In the genomic region with DNA sequence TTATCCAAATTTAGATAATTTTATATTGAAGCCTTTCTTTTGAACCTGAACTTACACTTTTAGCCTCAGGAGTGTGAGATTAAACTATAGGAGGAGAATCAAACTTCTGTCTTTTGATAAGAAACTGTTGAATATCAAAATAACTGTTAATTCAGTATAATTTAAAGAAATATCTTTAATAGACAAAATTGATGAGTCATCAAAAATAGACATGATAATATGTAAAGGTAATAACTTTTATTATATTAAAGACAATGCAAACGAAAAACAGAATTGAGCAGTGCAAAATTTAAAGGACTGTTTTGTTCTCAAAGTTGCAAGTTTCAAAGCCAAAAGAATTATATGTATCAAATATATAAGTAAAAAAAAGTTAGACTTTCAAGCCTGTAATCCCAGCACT, we compare ENCODE assay signal across 35 cellular contexts. TPM values are rescaled to one million over a fixed set of nuclear protein-coding genes. Genes with fewer than 3 reads are reported as not detected.
"Had no signal": no experiment of that assay in that cellular context is flagged by ENCODE, and none has a peak within 500 bp of the region (broad histone marks: within the 10 kb centered on the region; RNA-seq: fewer than 3 reads in every experiment).

No MANE protein-coding gene starts in this region.

- H3K27me3 ChIP-seq: adrenal gland, body of pancreas, gastroesophageal sphincter, hepatocyte had no signal

- ATAC-seq: activated CD8-positive, alpha-beta memory T cell treated with anti-CD3 and anti-CD28 coated beads, Interleukin-2, amount 10 ng/mL, durations not matched to agents 7 days and 5 days; activated CD8-positive, alpha-beta T cell treated with anti-CD3 and anti-CD28 coated beads, Interleukin-2, amount 10 ng/mL, durations not matched to agents 7 days and 5 days; activated naive CD8-positive, alpha-beta T cell treated with anti-CD3 and anti-CD28 coated beads, Interleukin-2, amount 50 U/mL, for 24 hours; body of pancreas; effector memory CD8-positive, alpha-beta T cell; gastroesophageal sphincter; heart right ventricle; WTC11 had no signal

- H3K4me3 ChIP-seq: adrenal gland, body of pancreas, esophagus squamous epithelium, gastroesophageal sphincter, heart right ventricle, hepatocyte had no signal

- H3K36me3 ChIP-seq: adrenal gland, esophagus squamous epithelium, gastroesophageal sphincter, heart right ventricle had no signal

- DNase-seq: activated CD4-positive, alpha-beta memory T cell treated with anti-CD3 and anti-CD28 coated beads for 36 hours; activated CD4-positive, alpha-beta T cell treated with anti-CD3 and anti-CD28 coated beads for 1 hour; activated CD4-positive, alpha-beta T cell treated with anti-CD3 and anti-CD28 coated beads for 4 hours; activated CD8-positive, alpha-beta memory T cell treated with anti-CD3 and anti-CD28 coated beads, Interleukin-2, amount 10 ng/mL, durations not matched to agents 7 days and 5 days; activated CD8-positive, alpha-beta memory T cell treated with anti-CD3 and anti-CD28 coated beads, Interleukin-2, amount 50 U/mL, for 4 hours; activated CD8-positive, alpha-beta T cell treated with anti-CD3 and anti-CD28 coated beads, Interleukin-2, amount 10 ng/mL, durations not matched to agents 7 days and 5 days; activated effector memory CD4-positive, alpha-beta T cell treated with anti-CD3 and anti-CD28 coated beads, Interleukin-2, amount 50 U/mL, for 16 hours; activated naive CD4-positive, alpha-beta T cell treated with anti-CD3 and anti-CD28 coated beads for 36 hours; activated naive CD8-positive, alpha-beta T cell treated with anti-CD3 and anti-CD28 coated beads for 36 hours; activated naive CD8-positive, alpha-beta T cell treated with anti-CD3 and anti-CD28 coated beads, Interleukin-2, amount 50 U/mL, for 24 hours; activated T-cell treated with anti-CD3 and anti-CD28 coated beads, Interleukin-2, amount 50 U/mL, for 1 hour; activated T-cell treated with anti-CD3 and anti-CD28 coated beads, Interleukin-2, amount 50 U/mL, for 48 hours; adrenal gland; amygdala; aorta; body of pancreas; caudate nucleus; cortex of kidney; dermis blood vessel endothelial cell; effector CD4-positive, alpha-beta T cell; effector memory CD8-positive, alpha-beta T cell; esophagus squamous epithelium; foreskin melanocyte; heart right ventricle; T-helper 2 cell had no signal

- FAIRE-seq: colon, endothelial cell of umbilical vein had no signal

- H3K27ac ChIP-seq: adrenal gland, body of pancreas, epithelial cell of prostate, esophagus squamous epithelium, gastroesophageal sphincter, heart right ventricle, hepatocyte, VCaP had no signal

- H3K4me2 ChIP-seq: hepatocyte had no signal

- H3K9me3 ChIP-seq: adrenal gland, body of pancreas, esophagus squamous epithelium, gastroesophageal sphincter, heart right ventricle had no signal

- H2AFZ ChIP-seq: hepatocyte had no signal

RNA-seq across cellular contexts. Expression of a gene that starts 20.6 kb away (rescaled TPM):
- total RNA-seq: activated CD4-positive, alpha-beta memory T cell treated with anti-CD3 and anti-CD28 coated beads for 36 hours; activated CD8-positive, alpha-beta memory T cell treated with anti-CD3 and anti-CD28 coated beads for 36 hours; activated CD8-positive, alpha-beta memory T cell treated with anti-CD3 and anti-CD28 coated beads, Interleukin-2, amount 10 ng/mL, durations not matched to agents 7 days and 5 days; activated CD8-positive, alpha-beta T cell treated with anti-CD3 and anti-CD28 coated beads, Interleukin-2, amount 10 ng/mL, durations not matched to agents 7 days and 5 days; activated naive CD4-positive, alpha-beta T cell treated with anti-CD3 and anti-CD28 coated beads for 36 hours; activated naive CD8-positive, alpha-beta T cell treated with anti-CD3 and anti-CD28 coated beads for 36 hours; activated T-helper 1 cell treated with anti-CD3 and anti-CD28 coated beads, Interleukin-12 subunit alpha, Interleukin-12 subunit beta, Interleukin-2, Interleukin-4 antibody, amounts not matched to agents 30 ng/mL and 10 ng/mL and 1 ng/mL, durations not matched to agents 14 hours and 24 hours and 36 hours; activated T-helper 2 cell treated with anti-CD3 and anti-CD28 coated beads, Interferon-gamma antibody, Interleukin-2, Interleukin-4, amounts not matched to agents 10 μg/mL and 5 μg/mL and 100 μg/mL, durations not matched to agents 14 hours and 24 hours and 36 hours; body of pancreas had no signal
